32 cellular contexts compared by ENCODE assay signal in the genomic region with DNA sequence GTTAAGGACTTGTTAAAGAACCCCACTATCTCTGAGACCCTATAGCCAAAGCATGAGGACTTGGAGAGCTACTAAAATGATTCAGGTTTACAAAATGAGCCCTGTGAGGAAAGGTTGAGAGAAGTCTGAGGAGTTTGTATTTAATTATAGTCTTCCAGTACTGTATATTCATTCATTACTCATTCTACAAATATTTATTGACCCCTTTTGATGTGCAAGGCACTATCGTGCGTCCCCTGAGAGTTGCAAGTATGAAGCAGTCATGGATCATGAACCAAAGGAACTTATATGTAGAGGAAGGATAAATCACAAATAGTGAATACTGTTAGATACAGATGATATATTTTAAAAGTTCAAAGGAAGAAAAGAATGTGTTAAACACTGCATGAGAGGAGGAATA.
A peak's percentile ranks its signal among the peaks of the same experiment; 100 is the strongest.
DNase-seq lines count a peak whose midpoint lies in the region; ATAC-seq, FAIRE-seq and TF ChIP-seq lines count a peak whose summit lies in the region.
"Had no signal": no experiment of that assay in that cellular context is flagged by ENCODE, and none has a peak within 500 bp of the region (broad histone marks: within the 10 kb centered on the region; RNA-seq: fewer than 3 reads in every experiment).

No MANE protein-coding gene starts in this region.

- H4K91ac ChIP-seq in mesenchymal stem cell (ENCODE audit: low read length), result no peak overlapping the region

- H4K20me1 ChIP-seq in HCT116 (ENCODE audit: insufficient read depth), result no peaks in the 10 kb centered on the region
- H4K20me1 ChIP-seq in astrocyte (ENCODE audit: insufficient read depth, low read length), result no peaks in the 10 kb centered on the region
- H4K20me1 ChIP-seq: BLaER1 treated with 17β-estradiol and CSF1 and Interleukin-3, amounts not matched to agents 10 nM and 100 nM had no signal

- intact Hi-C loops in HCT116 (cut with micrococcal nuclease), result no loop called here

- no peaks in the 10 kb centered on the region for H3K27me3 ChIP-seq in HCT116 (ENCODE audit: insufficient read depth, low read length)
- H3K27me3 ChIP-seq in astrocyte (ENCODE audit: insufficient read depth, low read length), result no peaks in the 10 kb centered on the region
- H3K27me3 ChIP-seq in mesenchymal stem cell (ENCODE audit: control insufficient read depth in 1 of 2, insufficient read depth in 1 of 2, low read length in 2 of 2), result no peaks in the 10 kb centered on the region
- H3K27me3 ChIP-seq: BLaER1 treated with 17β-estradiol and CSF1 and Interleukin-3, amounts not matched to agents 10 nM and 100 nM; hepatocyte; SJCRH30; thyroid gland; vagina had no signal

- H3K4me3 ChIP-seq in AG09309 (ENCODE audit: control insufficient read depth, low read depth, low read length) (no peak overlapping the region), HCT116 (replicated peaks in 1 of 2; ENCODE audit: low read depth in 1 of 2, low read length in 2 of 2) (no peak overlapping the region), astrocyte (ENCODE audit: insufficient read depth, low read depth, low read length) (no peak overlapping the region), mesenchymal stem cell (ENCODE audit: insufficient read depth in 1 of 2, low read depth in 1 of 2, low read length in 2 of 2) (no peak overlapping the region)
- H3K4me3 ChIP-seq: A549; BLaER1 treated with 17β-estradiol and CSF1 and Interleukin-3, amounts not matched to agents 10 nM and 100 nM; hepatocyte; SJCRH30; thyroid gland; vagina had no signal

- POLR2A ChIA-PET in HCT116 (lab: Charles Lee), result no interaction called here

- no peak overlapping the region for H2BK15ac ChIP-seq in mesenchymal stem cell (ENCODE audit: low read depth, poor library complexity, severe bottlenecking)

- no peaks in the 10 kb centered on the region for H3K9me3 ChIP-seq in HCT116 (ENCODE audit: control insufficient read depth in 1 of 2, insufficient read depth in 1 of 2, low read depth in 1 of 2, low read length in 2 of 2)
- H3K9me3 ChIP-seq in astrocyte (ENCODE audit: insufficient read depth, low read depth, low read length), result no peaks in the 10 kb centered on the region
- H3K9me3 ChIP-seq in mesenchymal stem cell (ENCODE audit: control insufficient read depth, low read length), result no peaks in the 10 kb centered on the region
- H3K9me3 ChIP-seq: A549; BLaER1 treated with 17β-estradiol and CSF1 and Interleukin-3, amounts not matched to agents 10 nM and 100 nM; SJCRH30; thyroid gland; vagina had no signal

- H3K27ac Mint-ChIP-seq in astrocyte (ENCODE audit: unreplicated experiment), result no peak overlapping the region
- H3K27ac Mint-ChIP-seq: activated naive CD4-positive, alpha-beta T cell treated with anti-CD3 and anti-CD28 coated beads for 36 hours; activated T-helper 1 cell treated with anti-CD3 and anti-CD28 coated beads, Interleukin-12 subunit alpha, Interleukin-12 subunit beta, Interleukin-2, Interleukin-4 antibody, amounts not matched to agents 30 ng/mL and 10 ng/mL and 1 ng/mL, durations not matched to agents 14 hours and 24 hours and 36 hours; progenitor cell of endocrine pancreas; stimulated activated naive CD8-positive, alpha-beta T cell treated with anti-CD3 and anti-CD28 coated beads, Interleukin-15, amount 100 ng/mL, for 72 hours; T-cell had no signal

- FAIRE-seq in astrocyte (lab: Jason Lieb, UNC), result no peak
- FAIRE-seq: A549, colon, frontal cortex had no signal

- no peak overlapping the region for H2BK12ac ChIP-seq in mesenchymal stem cell (ENCODE audit: low read length in 2 of 2)

- H3K23ac ChIP-seq in mesenchymal stem cell (ENCODE audit: low read length in 2 of 2), result no peak overlapping the region

- H3K27ac ChIP-seq in HCT116 (ENCODE audit: low read depth, low read length), result peak overlapping the region; percentile 5; the same call in 1 of the 2 replicates
- H3K27ac ChIP-seq in astrocyte (ENCODE audit: low read depth, low read length), result no peak overlapping the region
- no peak overlapping the region for H3K27ac ChIP-seq in mesenchymal stem cell (ENCODE audit: low read length, poor library complexity, severe bottlenecking)
- H3K27ac ChIP-seq: A549; BLaER1 treated with 17β-estradiol and CSF1 and Interleukin-3, amounts not matched to agents 10 nM and 100 nM; epithelial cell of prostate; hepatocyte; SJCRH30; thyroid gland; vagina had no signal

- H2BK5ac ChIP-seq in mesenchymal stem cell (ENCODE audit: low read depth, low read length, poor library complexity, severe bottlenecking), result no peak overlapping the region

- TF ChIP-seq RAD21 in HCT116 (IDR thresholded peaks at IDR 0.05; ENCODE audit: low read depth), result no peak

- 0% methylated on average over 2 of the region's 2 CpGs for WGBS in mesenchymal stem cell

- H3K9ac ChIP-seq in HCT116 (ENCODE audit: low read length) (no peak overlapping the region), astrocyte (ENCODE audit: low read length) (no peak overlapping the region), mesenchymal stem cell (ENCODE audit: low read length) (no peak overlapping the region)
- H3K9ac ChIP-seq: BLaER1 treated with 17β-estradiol and CSF1 and Interleukin-3, amounts not matched to agents 10 nM and 100 nM had no signal

- TF ChIP-seq CTCF in AG09309 (IDR thresholded peaks at IDR 0.05; ENCODE audit: control insufficient read depth, insufficient read depth, low read depth, low read length, missing control alignments) (no peak), HCT116 (IDR thresholded peaks at IDR 0.05 in 2 of 3, conservative IDR thresholded peaks at IDR 0.05 in 1 of 3; ENCODE audit: borderline replicate concordance in 1 of 3, insufficient read depth in 1 of 3, low read depth in 2 of 3, low read length in 2 of 3) (no peak), astrocyte (IDR thresholded peaks at IDR 0.05; ENCODE audit: insufficient read depth, low read depth, low read length) (no peak)

- no peak overlapping the region for H4K8ac ChIP-seq in mesenchymal stem cell (ENCODE audit: low read length)

- no peak overlapping the region for H3K4me3 Mint-ChIP-seq in astrocyte (ENCODE audit: unreplicated experiment)
- H3K4me3 Mint-ChIP-seq: activated naive CD4-positive, alpha-beta T cell treated with anti-CD3 and anti-CD28 coated beads for 36 hours; activated T-helper 1 cell treated with anti-CD3 and anti-CD28 coated beads, Interleukin-12 subunit alpha, Interleukin-12 subunit beta, Interleukin-2, Interleukin-4 antibody, amounts not matched to agents 30 ng/mL and 10 ng/mL and 1 ng/mL, durations not matched to agents 14 hours and 24 hours and 36 hours; stimulated activated naive CD8-positive, alpha-beta T cell treated with anti-CD3 and anti-CD28 coated beads, Interleukin-15, amount 100 ng/mL, for 72 hours; T-cell had no signal

- no peaks in the 10 kb centered on the region for H3K9me2 ChIP-seq in HCT116 (ENCODE audit: insufficient read depth)

- no peak overlapping the region for H3K4ac ChIP-seq in mesenchymal stem cell (ENCODE audit: low read depth in 1 of 2, low read length in 2 of 2)

- H2AK5ac ChIP-seq in mesenchymal stem cell (ENCODE audit: low read length, severe bottlenecking), result no peak overlapping the region

- no peaks in the 10 kb centered on the region for H3K79me1 ChIP-seq in mesenchymal stem cell (replicated peaks; ENCODE audit: low read length, poor library complexity, severe bottlenecking)

- TF ChIP-seq POLR2A in HCT116 (IDR thresholded peaks at IDR 0.05; ENCODE audit: borderline replicate concordance, extremely low read depth, insufficient read depth, insufficient read length), result no peak

- no peaks in the 10 kb centered on the region for H3K27me3 Mint-ChIP-seq in astrocyte (ENCODE audit: low read depth, unreplicated experiment)
- H3K27me3 Mint-ChIP-seq: progenitor cell of endocrine pancreas; stimulated activated naive CD8-positive, alpha-beta T cell treated with anti-CD3 and anti-CD28 coated beads, Interleukin-15, amount 100 ng/mL, for 72 hours; T-cell had no signal

- H2AFZ ChIP-seq in HCT116 (ENCODE audit: low read depth, low read length, poor library complexity, severe bottlenecking), result no peak overlapping the region
- H2AFZ ChIP-seq in astrocyte (ENCODE audit: low read depth, low read length), result no peak overlapping the region
- H2AFZ ChIP-seq in mesenchymal stem cell (ENCODE audit: low read depth, low read length), result no peak overlapping the region
- H2AFZ ChIP-seq: hepatocyte had no signal

- no peak overlapping the region for H3K14ac ChIP-seq in mesenchymal stem cell (ENCODE audit: low read length in 2 of 2)

- H3K4me1 ChIP-seq in HCT116 (ENCODE audit: control insufficient read depth in 1 of 2, insufficient read depth in 2 of 2, low read length in 2 of 2) (peaks cover 4 to 13% of the 10 kb centered on the region in 2 experiments; a peak in 3 of 4 replicates), astrocyte (ENCODE audit: insufficient read depth, low read length) (peaks cover 3% of the 10 kb centered on the region), mesenchymal stem cell (ENCODE audit: control insufficient read depth, insufficient read depth, low read depth, low read length) (no peaks in the 10 kb centered on the region)
- H3K4me1 ChIP-seq: A549, SJCRH30, thyroid gland had no signal

- H3K79me2 ChIP-seq in HCT116 (ENCODE audit: insufficient read depth, low read length), result no peaks in the 10 kb centered on the region
- H3K79me2 ChIP-seq in astrocyte (ENCODE audit: insufficient read depth, low read length), result no peaks in the 10 kb centered on the region
- H3K79me2 ChIP-seq: hepatocyte had no signal

- TSS peak; percentile 23 for BruUV-seq in HCT116 (replicated peaks; lab: Mats Ljungman, UMichigan)

- peaks cover 1% of the 10 kb centered on the region for H3K36me3 Mint-ChIP-seq in astrocyte (ENCODE audit: low read depth, unreplicated experiment)

- RAD21 ChIA-PET in HCT116 (lab: Charles Lee; ENCODE audit: low non-redundant PET in 1 of 2, low total read pairs in 2 of 2, uncharacterized antibody in 2 of 2, unreplicated experiment in 2 of 2), result no interaction called here

- CTCF ChIA-PET in HCT116 (lab: Charles Lee), result no interaction called here

- ATAC-seq in HCT116 (peak; percentile 61), HG02885 (IDR thresholded peaks at IDR 0.05; ENCODE audit: poor library complexity, unreplicated experiment) (no peak)
- ATAC-seq: A549; left lobe of liver; stimulated activated naive CD8-positive, alpha-beta T cell treated with anti-CD3 and anti-CD28 coated beads, Interleukin-15, amount 100 ng/mL, for 72 hours; T-cell had no signal

- no peak overlapping the region for H3K18ac ChIP-seq in mesenchymal stem cell (ENCODE audit: low read depth in 1 of 2, low read length in 2 of 2)

- peak overlapping the region; percentile 40 for H3K4me2 ChIP-seq in HCT116 (ENCODE audit: low read length)
- peak overlapping the region; percentile 29 for H3K4me2 ChIP-seq in astrocyte (ENCODE audit: low read length)
- H3K4me2 ChIP-seq in mesenchymal stem cell (ENCODE audit: low read length, poor library complexity, severe bottlenecking), result no peak overlapping the region
- H3K4me2 ChIP-seq: A549, hepatocyte had no signal

- no peaks in the 10 kb centered on the region for H3K9me3 Mint-ChIP-seq in astrocyte (ENCODE audit: unreplicated experiment)
- H3K9me3 Mint-ChIP-seq: activated naive CD4-positive, alpha-beta T cell treated with anti-CD3 and anti-CD28 coated beads for 36 hours; activated T-helper 1 cell treated with anti-CD3 and anti-CD28 coated beads, Interleukin-12 subunit alpha, Interleukin-12 subunit beta, Interleukin-2, Interleukin-4 antibody, amounts not matched to agents 30 ng/mL and 10 ng/mL and 1 ng/mL, durations not matched to agents 14 hours and 24 hours and 36 hours; stimulated activated naive CD8-positive, alpha-beta T cell treated with anti-CD3 and anti-CD28 coated beads, Interleukin-15, amount 100 ng/mL, for 72 hours; T-cell had no signal

- no peak overlapping the region for H2BK120ac ChIP-seq in mesenchymal stem cell (ENCODE audit: low read depth, low read length)

- H3K36me3 ChIP-seq in HCT116 (ENCODE audit: control insufficient read depth in 1 of 2, insufficient read depth in 2 of 2, low read length in 2 of 2) (no peaks in the 10 kb centered on the region), astrocyte (ENCODE audit: insufficient read depth, low read length) (no peaks in the 10 kb centered on the region), mesenchymal stem cell (ENCODE audit: control insufficient read depth in 1 of 2, insufficient read depth in 2 of 2, low read depth in 1 of 2, low read length in 2 of 2) (no peaks in the 10 kb centered on the region)
- H3K36me3 ChIP-seq: BLaER1 treated with 17β-estradiol and CSF1 and Interleukin-3, amounts not matched to agents 10 nM and 100 nM; vagina had no signal

- peak; percentile 33 for DNase-seq in AG09309 (ENCODE audit: low read depth)
- DNase-seq in HCT116 (ENCODE audit: low read depth, low spot score), result no peak
- DNase-seq in astrocyte (ENCODE audit: low read depth), result peak; percentile 7
- DNase-seq in mesenchymal stem cell, result peak; percentile 31
- no peak for DNase-seq in NCI-H446 (lab: John Stamatoyannopoulos, UW)
- DNase-seq in GOT3 (lab: John Stamatoyannopoulos, UW), result no peak
- DNase-seq in glomerular visceral epithelial cell (ENCODE audit: extremely low spot score), result no peak
- DNase-seq: activated CD4-positive, alpha-beta T cell treated with anti-CD3 and anti-CD28 coated beads, Interleukin-2, amount 50 U/mL, for 4 hours; activated naive CD4-positive, alpha-beta T cell treated with anti-CD3 and anti-CD28 coated beads for 36 hours; COR-L47; DMS53; effector CD8-positive, alpha-beta T cell; mesendoderm; NCI-H1092 treated with DMSO at 0.1 percent for 48 hours; NCI-H187; NCI-H2171 treated with DMSO at 0.1 percent for 48 hours; NCI-H526; SJCRH30; stimulated activated naive CD8-positive, alpha-beta T cell treated with anti-CD3 and anti-CD28 coated beads, Interleukin-15, amount 100 ng/mL, for 72 hours; T-cell; thyroid gland had no signal

- peaks cover 3% of the 10 kb centered on the region for H3K4me1 Mint-ChIP-seq in astrocyte (ENCODE audit: low read depth, unreplicated experiment)
- H3K4me1 Mint-ChIP-seq: stimulated activated naive CD8-positive, alpha-beta T cell treated with anti-CD3 and anti-CD28 coated beads, Interleukin-15, amount 100 ng/mL, for 72 hours had no signal

Comparison
In these comparisons a context has a peak if more than half of its experiments do, and no peak if none do; other contexts are left out.
1. DNase-seq: peak in AG09309 (single experiment), astrocyte (single experiment) and mesenchymal stem cell (single experiment); none in HCT116 (single experiment), NCI-H446 (0 of 2), GOT3 (single experiment) and glomerular visceral epithelial cell (single experiment).